Comparison of ENCODE assay signal across 25 cellular contexts in the genomic region with DNA sequence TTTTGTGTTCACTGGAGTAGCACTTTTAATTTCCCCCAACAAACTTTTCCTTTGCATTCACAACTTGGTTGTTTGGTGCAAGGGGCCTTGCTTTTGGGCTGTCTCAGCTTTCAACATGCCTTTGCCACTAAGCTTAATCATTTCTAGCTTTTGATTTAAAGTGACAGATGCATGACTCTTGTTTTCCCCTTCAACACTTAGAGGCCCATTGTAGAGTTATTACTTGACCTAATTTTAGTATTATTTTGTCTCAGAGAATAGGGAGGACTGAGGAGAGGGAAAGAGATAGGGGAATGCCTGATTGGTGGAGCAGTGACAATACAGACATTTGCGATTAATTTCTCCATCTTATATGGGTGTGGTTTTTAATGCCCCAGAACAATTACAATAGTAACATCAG.
"Had no signal": no experiment of that assay in that cellular context is flagged by ENCODE, and none has a peak within 500 bp of the region (broad histone marks: within the 10 kb centered on the region; RNA-seq: fewer than 3 reads in every experiment).

No MANE protein-coding gene starts in this region.

- H3K4me3 ChIP-seq: ascending aorta, body of pancreas, MG63, SK-N-MC had no signal

- H3K4me1 ChIP-seq: ascending aorta, body of pancreas had no signal

- DNase-seq: activated CD4-positive, alpha-beta T cell treated with anti-CD3 and anti-CD28 coated beads, Interleukin-2, amount 50 U/mL, for 1 hour; activated gamma-delta T cell; activated naive CD4-positive, alpha-beta T cell treated with anti-CD3 and anti-CD28 coated beads, Interleukin-2, amount 50 U/mL, for 16 hours; amniotic stem cell; body of pancreas; central memory CD4-positive, alpha-beta T cell; MG63; MV-4-11; NCI-H1092 treated with DMSO at 0.1 percent for 48 hours; NCI-H1417 treated with DMSO at 0.1 percent for 48 hours; NCI-H1694; NCI-H2029; NCI-H2107; NCI-H2171 treated with DMSO at 0.1 percent for 48 hours; NCI-H226; NCI-H69; NK-92 treated with Interleukin-12 subunit alpha and Interleukin-12 subunit beta, amount 100 ng/mL, for 24 hours; OCI-M1; RPMI8226; T-cell; WERI-Rb-1 had no signal

- H3K27me3 ChIP-seq: ascending aorta, body of pancreas, MG63 had no signal

- H3K4me3 Mint-ChIP-seq: T-cell had no signal

- ATAC-seq: body of pancreas, Panc1, Right ventricle myocardium inferior, T-cell had no signal

- H3K27ac Mint-ChIP-seq: T-cell had no signal

- H3K27me3 Mint-ChIP-seq: T-cell had no signal

- H3K27ac ChIP-seq: ascending aorta, body of pancreas, SK-N-MC, WERI-Rb-1 had no signal

- H3K9me3 ChIP-seq: ascending aorta, body of pancreas, MG63 had no signal

- H3K36me3 Mint-ChIP-seq: T-cell had no signal

- H3K36me3 ChIP-seq: ascending aorta, MG63, WERI-Rb-1 had no signal
